ENCODE assay signal across 18 cellular contexts in the genomic region with DNA sequence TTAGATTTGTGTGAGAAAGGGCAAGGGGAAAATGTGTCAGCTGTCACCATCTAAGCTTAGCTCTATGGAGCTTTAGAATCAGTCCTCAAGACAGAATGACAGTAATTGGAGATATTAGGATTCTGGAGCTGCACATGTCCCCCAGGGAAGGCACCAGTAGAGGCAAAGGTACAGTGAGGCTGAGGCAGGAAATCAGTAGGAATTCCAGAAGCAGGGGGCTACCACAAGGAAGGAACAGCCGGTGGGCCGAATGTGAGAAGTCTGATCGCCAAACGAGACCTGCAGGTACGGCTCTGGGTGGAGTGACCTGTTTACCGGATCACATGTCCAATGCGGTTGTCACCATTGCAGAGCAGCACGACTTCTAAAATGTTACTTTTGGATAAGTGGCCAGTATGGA. TPM values are rescaled to one million over a fixed set of nuclear protein-coding genes. Genes with fewer than 3 reads are reported as not detected.
DNase-seq lines count a peak whose midpoint lies in the region; ATAC-seq and TF ChIP-seq lines count a peak whose summit lies in the region.
"Had no signal": no experiment of that assay in that cellular context is flagged by ENCODE, and none has a peak within 500 bp of the region (broad histone marks: within the 10 kb centered on the region; RNA-seq: fewer than 3 reads in every experiment).

No MANE protein-coding gene starts in this region.

- H3K4me1 ChIP-seq in GM23338 (ENCODE audit: insufficient read depth) (peaks cover 15% of the 10 kb centered on the region), esophagus muscularis mucosa (peaks cover 10 to 60% (median 57%) of the 10 kb centered on the region in 4 donors), psoas muscle (peaks cover 39% of the 10 kb centered on the region), ascending aorta (no peaks in the 10 kb centered on the region)

- peaks cover 7% of the 10 kb centered on the region for H3K4me1 Mint-ChIP-seq in GM23338
- H3K4me1 Mint-ChIP-seq: CD4-positive, alpha-beta memory T cell; IgD-negative memory B cell had no signal

- H4K20me1 ChIP-seq in GM23338 (replicated peaks; ENCODE audit: insufficient read depth) = no peaks in the 10 kb centered on the region

- no peak for TF ChIP-seq EP300 in esophagus muscularis mucosa (IDR thresholded peaks at IDR 0.05)

- no peak overlapping the region for H3K27ac ChIP-seq in GM23338 (ENCODE audit: low read depth)
- peak overlapping the region; percentile 45 to 67 (median 58) for H3K27ac ChIP-seq in esophagus muscularis mucosa (replicated peaks in 1 of 4)
- H3K27ac ChIP-seq in psoas muscle = peak overlapping the region; percentile 46
- H3K27ac ChIP-seq in ascending aorta = no peak overlapping the region
- H3K27ac ChIP-seq: HL-60 had no signal

- no peak overlapping the region for H3K4me2 ChIP-seq in GM23338

- H3K4me3 ChIP-seq in GM23338 (no peak overlapping the region), esophagus muscularis mucosa (no peak overlapping the region), psoas muscle (no peak overlapping the region), ascending aorta (no peak overlapping the region)

- H3K4me3 Mint-ChIP-seq in GM23338 = no peak overlapping the region
- H3K4me3 Mint-ChIP-seq: CD4-positive, alpha-beta memory T cell; IgD-negative memory B cell had no signal

- WGBS in esophagus muscularis mucosa = 84% methylated on average over 8 of the region's 8 CpGs
- WGBS in psoas muscle, 3 donors = 70 to 78% (median 74%) methylated on average over 8 of the region's 8 CpGs

- TF ChIP-seq CTCF in GM23338 (conservative IDR thresholded peaks at IDR 0.05; ENCODE audit: low read depth in 2 of 2) (no peak), esophagus muscularis mucosa (IDR thresholded peaks at IDR 0.05) (no peak), psoas muscle (IDR thresholded peaks at IDR 0.05) (no peak), ascending aorta (IDR thresholded peaks at IDR 0.05) (no peak)

- H3K27me3 ChIP-seq in GM23338 (ENCODE audit: insufficient read depth) (no peaks in the 10 kb centered on the region), esophagus muscularis mucosa (no peaks in the 10 kb centered on the region), psoas muscle (ENCODE audit: insufficient read depth in 3 of 3, low read length in 2 of 3) (no peaks in the 10 kb centered on the region), ascending aorta (no peaks in the 10 kb centered on the region)

- H3F3A ChIP-seq in GM23338 (replicated peaks; ENCODE audit: low read depth) = no peaks in the 10 kb centered on the region

- H2AFZ ChIP-seq in GM23338 = no peak overlapping the region

- H3K79me2 ChIP-seq in GM23338 (replicated peaks; ENCODE audit: insufficient read depth) = no peaks in the 10 kb centered on the region

- intact Hi-C loops in esophagus muscularis mucosa (cut with DNase I) = loop anchor here (5.0 kb wide), 1 partner anchor 83 kb away; no protein-coding TSS in a partner anchor
- intact Hi-C loops in psoas muscle (cut with DNase I) = loop anchor here in 1 of 2 donors (10.0 kb wide), 1 partner anchor 76 kb away; no protein-coding TSS in a partner anchor
- intact Hi-C loops in ascending aorta (cut with DNase I) = no loop called here

- no peaks in the 10 kb centered on the region for H3K9me2 ChIP-seq in GM23338 (ENCODE audit: insufficient read depth)

- peak; percentile 19 for DNase-seq in GM23338 (ENCODE audit: low spot score)
- DNase-seq in NCI-H69 (lab: John Stamatoyannopoulos, UW) = peak; percentile 33
- no peak for DNase-seq in esophagus muscularis mucosa (ENCODE audit: extremely low spot score)
- DNase-seq in psoas muscle = no peak
- DNase-seq in T-helper 9 cell = no peak
- no peak for DNase-seq in ascending aorta (ENCODE audit: low spot score in 2 of 2)
- DNase-seq: CD4-positive, alpha-beta memory T cell; COR-L47; DMS53; NCI-H1048; NCI-H1694; NCI-H2081; NCI-H524; RPMI8226; SHP77 had no signal

- TF ChIP-seq POLR2A in esophagus muscularis mucosa (IDR thresholded peaks at IDR 0.05; ENCODE audit: low read depth) = no peak

- no peaks in the 10 kb centered on the region for H3K27me3 Mint-ChIP-seq in GM23338 (ENCODE audit: insufficient read depth, low read depth, poor library complexity)

- ATAC-seq in GM23338 (no peak), psoas muscle (peak in 1 of 4 donors; percentile 18), GM19324 (IDR thresholded peaks at IDR 0.05; ENCODE audit: low FRiP score, unreplicated experiment) (no peak)

- H3K9me3 Mint-ChIP-seq in GM23338 = 0 out of 3 replicates have a peak, but pooled peaks cover 4% of the 10 kb centered on the region
- H3K9me3 Mint-ChIP-seq: IgD-negative memory B cell had no signal

- 0 out of 3 replicates have a peak, but pooled peaks cover 3% of the 10 kb centered on the region for H3K36me3 Mint-ChIP-seq in GM23338 (ENCODE audit: low read depth)
- H3K36me3 Mint-ChIP-seq: CD4-positive, alpha-beta memory T cell; IgD-negative memory B cell had no signal

- H3K9me3 ChIP-seq in esophagus muscularis mucosa (no peaks in the 10 kb centered on the region), psoas muscle (no peaks in the 10 kb centered on the region), ascending aorta (no peaks in the 10 kb centered on the region)

- peak overlapping the region; percentile 62; the same call in 1 of the 2 replicates for H3K27ac Mint-ChIP-seq in GM23338
- H3K27ac Mint-ChIP-seq: CD4-positive, alpha-beta memory T cell; IgD-negative memory B cell had no signal

- H3K36me3 ChIP-seq in GM23338 (ENCODE audit: insufficient read depth) (no peaks in the 10 kb centered on the region), esophagus muscularis mucosa (no peaks in the 10 kb centered on the region), psoas muscle (ENCODE audit: insufficient read depth in 1 of 2, low read depth in 1 of 2) (no peaks in the 10 kb centered on the region), ascending aorta (no peaks in the 10 kb centered on the region)

TF ChIP-seq in GM23338, 12 proteins besides CTCF, POLR2A, EP300 and RAD21 (continues in another document):
- TF ChIP-seq, protein P1, sequence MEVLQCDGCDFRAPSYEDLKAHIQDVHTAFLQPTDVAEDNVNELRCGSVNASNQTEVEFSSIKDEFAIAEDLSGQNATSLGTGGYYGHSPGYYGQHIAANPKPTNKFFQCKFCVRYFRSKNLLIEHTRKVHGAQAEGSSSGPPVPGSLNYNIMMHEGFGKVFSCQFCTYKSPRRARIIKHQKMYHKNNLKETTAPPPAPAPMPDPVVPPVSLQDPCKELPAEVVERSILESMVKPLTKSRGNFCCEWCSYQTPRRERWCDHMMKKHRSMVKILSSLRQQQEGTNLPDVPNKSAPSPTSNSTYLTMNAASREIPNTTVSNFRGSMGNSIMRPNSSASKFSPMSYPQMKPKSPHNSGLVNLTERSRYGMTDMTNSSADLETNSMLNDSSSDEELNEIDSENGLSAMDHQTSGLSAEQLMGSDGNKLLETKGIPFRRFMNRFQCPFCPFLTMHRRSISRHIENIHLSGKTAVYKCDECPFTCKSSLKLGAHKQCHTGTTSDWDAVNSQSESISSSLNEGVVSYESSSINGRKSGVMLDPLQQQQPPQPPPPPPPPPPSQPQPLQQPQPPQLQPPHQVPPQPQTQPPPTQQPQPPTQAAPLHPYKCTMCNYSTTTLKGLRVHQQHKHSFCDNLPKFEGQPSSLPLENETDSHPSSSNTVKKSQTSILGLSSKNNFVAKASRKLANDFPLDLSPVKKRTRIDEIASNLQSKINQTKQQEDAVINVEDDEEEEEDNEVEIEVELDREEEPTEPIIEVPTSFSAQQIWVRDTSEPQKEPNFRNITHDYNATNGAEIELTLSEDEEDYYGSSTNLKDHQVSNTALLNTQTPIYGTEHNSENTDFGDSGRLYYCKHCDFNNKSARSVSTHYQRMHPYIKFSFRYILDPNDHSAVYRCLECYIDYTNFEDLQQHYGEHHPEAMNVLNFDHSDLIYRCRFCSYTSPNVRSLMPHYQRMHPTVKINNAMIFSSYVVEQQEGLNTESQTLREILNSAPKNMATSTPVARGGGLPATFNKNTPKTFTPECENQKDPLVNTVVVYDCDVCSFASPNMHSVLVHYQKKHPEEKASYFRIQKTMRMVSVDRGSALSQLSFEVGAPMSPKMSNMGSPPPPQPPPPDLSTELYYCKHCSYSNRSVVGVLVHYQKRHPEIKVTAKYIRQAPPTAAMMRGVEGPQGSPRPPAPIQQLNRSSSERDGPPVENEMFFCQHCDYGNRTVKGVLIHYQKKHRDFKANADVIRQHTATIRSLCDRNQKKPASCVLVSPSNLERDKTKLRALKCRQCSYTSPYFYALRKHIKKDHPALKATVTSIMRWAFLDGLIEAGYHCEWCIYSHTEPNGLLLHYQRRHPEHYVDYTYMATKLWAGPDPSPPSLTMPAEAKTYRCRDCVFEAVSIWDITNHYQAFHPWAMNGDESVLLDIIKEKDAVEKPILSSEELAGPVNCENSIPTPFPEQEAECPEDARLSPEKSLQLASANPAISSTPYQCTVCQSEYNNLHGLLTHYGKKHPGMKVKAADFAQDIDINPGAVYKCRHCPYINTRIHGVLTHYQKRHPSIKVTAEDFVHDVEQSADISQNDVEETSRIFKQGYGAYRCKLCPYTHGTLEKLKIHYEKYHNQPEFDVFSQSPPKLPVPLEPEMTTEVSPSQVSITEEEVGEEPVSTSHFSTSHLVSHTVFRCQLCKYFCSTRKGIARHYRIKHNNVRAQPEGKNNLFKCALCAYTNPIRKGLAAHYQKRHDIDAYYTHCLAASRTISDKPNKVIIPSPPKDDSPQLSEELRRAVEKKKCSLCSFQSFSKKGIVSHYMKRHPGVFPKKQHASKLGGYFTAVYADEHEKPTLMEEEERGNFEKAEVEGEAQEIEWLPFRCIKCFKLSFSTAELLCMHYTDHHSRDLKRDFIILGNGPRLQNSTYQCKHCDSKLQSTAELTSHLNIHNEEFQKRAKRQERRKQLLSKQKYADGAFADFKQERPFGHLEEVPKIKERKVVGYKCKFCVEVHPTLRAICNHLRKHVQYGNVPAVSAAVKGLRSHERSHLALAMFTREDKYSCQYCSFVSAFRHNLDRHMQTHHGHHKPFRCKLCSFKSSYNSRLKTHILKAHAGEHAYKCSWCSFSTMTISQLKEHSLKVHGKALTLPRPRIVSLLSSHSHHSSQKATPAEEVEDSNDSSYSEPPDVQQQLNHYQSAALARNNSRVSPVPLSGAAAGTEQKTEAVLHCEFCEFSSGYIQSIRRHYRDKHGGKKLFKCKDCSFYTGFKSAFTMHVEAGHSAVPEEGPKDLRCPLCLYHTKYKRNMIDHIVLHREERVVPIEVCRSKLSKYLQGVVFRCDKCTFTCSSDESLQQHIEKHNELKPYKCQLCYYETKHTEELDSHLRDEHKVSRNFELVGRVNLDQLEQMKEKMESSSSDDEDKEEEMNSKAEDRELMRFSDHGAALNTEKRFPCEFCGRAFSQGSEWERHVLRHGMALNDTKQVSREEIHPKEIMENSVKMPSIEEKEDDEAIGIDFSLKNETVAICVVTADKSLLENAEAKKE (CRISPR knock-in tag; IDR thresholded peaks at IDR 0.05) = no peak
- TF ChIP-seq POLR2AphosphoS5 (IDR thresholded peaks at IDR 0.05; ENCODE audit: low read depth) (no peak), ZNF331 (CRISPR knock-in tag; IDR thresholded peaks at IDR 0.05; ENCODE audit: low read depth) (no peak)

RNA-seq across cellular contexts. Expression of a gene that starts 52.6 kb away (rescaled TPM):
- 5.2 and 6.1 TPM in 2 replicates for total RNA-seq in GM23338 (2014; rRNA removed; shearing (Covaris generic))
- polyA plus RNA-seq in GM23338 (2016; fragmentation: Nextera tagmentation; extraction: Ambion mirVana) (1.2 and 1.3 TPM in 2 replicates), psoas muscle (1 to 10 TPM in 2 of 3 donors, under 1 TPM in 1; 0.78 to 2.7 (median 1.6) TPM)
- total RNA-seq in esophagus muscularis mucosa (10 to 100 TPM; 33.1 to 53.3 (median 43.6) TPM), psoas muscle (10 to 100 TPM in 1 of 4 donors, 1 to 10 TPM in 3; 3.2 to 12.6 (median 3.8) TPM), ascending aorta (31.2 TPM)
- total RNA-seq: CD4-positive, alpha-beta memory T cell had no signal
- polyA plus RNA-seq: CD4-positive, alpha-beta memory T cell; IgD-negative memory B cell had no signal

Comparison
In these comparisons a context has a peak if more than half of its experiments do, and no peak if none do; other contexts are left out.
1. DNase-seq: peak in GM23338 (single experiment) and NCI-H69 (single experiment); none in esophagus muscularis mucosa (single experiment), psoas muscle (0 of 2), T-helper 9 cell (single experiment) and ascending aorta (0 of 2).
2. H3K27ac ChIP-seq: peak in esophagus muscularis mucosa (4 of 4) and psoas muscle (single experiment); none in GM23338 (single experiment) and ascending aorta (0 of 2).